16 cellular contexts compared by ENCODE assay signal in the genomic region with DNA sequence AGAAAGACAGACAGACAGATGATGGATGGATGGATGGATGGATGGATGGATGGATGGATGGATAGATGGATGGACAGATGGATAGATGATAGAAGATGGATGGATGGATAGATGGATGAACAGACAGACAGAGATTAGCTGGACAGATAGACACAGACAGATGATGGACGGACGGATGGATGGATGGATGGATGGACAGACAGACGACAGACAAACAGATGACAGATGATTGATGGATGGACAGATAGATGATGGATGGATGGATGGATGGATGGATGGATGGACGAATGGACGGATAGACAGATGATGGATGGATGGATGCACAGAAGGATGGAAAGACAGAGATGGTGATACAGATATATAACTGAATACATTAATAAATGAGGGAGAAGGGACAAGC.
DNase-seq lines count a peak whose midpoint lies in the region; ATAC-seq and TF ChIP-seq lines count a peak whose summit lies in the region.
"Had no signal": no experiment of that assay in that cellular context is flagged by ENCODE, and none has a peak within 500 bp of the region (broad histone marks: within the 10 kb centered on the region; RNA-seq: fewer than 3 reads in every experiment).

No MANE protein-coding gene starts in this region.

- H3K4me3 ChIP-seq in neural cell (ENCODE audit: low read length): no peak overlapping the region
- H3K4me3 ChIP-seq: BLaER1 had no signal

- no peaks in the 10 kb centered on the region for H3K79me2 ChIP-seq in neural cell (replicated peaks; ENCODE audit: insufficient read depth, low read length)

- no peaks in the 10 kb centered on the region for H3K9me3 ChIP-seq in neural cell (ENCODE audit: low read length)
- H3K9me3 ChIP-seq: BE2C, BLaER1, Caco-2 had no signal

- no peaks in the 10 kb centered on the region for H4K20me1 ChIP-seq in neural cell (ENCODE audit: insufficient read depth)
- H4K20me1 ChIP-seq: BLaER1 had no signal

- H2AFZ ChIP-seq in neural cell (ENCODE audit: low read depth, low read length): no peak overlapping the region

- no peaks in the 10 kb centered on the region for H3K27me3 ChIP-seq in neural cell (ENCODE audit: insufficient read depth, low read depth, low read length)
- H3K27me3 ChIP-seq: BE2C, BLaER1 had no signal

- no peaks in the 10 kb centered on the region for H3F3A ChIP-seq in neural cell (ENCODE audit: insufficient read depth, low read length, poor library complexity, severe bottlenecking)

- DNase-seq in HEK293T (ENCODE audit: extremely low spot score) (no peak), NCI-H1694 (lab: John Stamatoyannopoulos, UW) (no peak), cerebellar nuclear complex (lab: John Stamatoyannopoulos, UW) (no peak)
- DNase-seq: 8988T; ACHN; BE2C; C1 segment of cervical spinal cord; Caco-2; Calu3; CD4-positive, alpha-beta memory T cell; CD4-positive, CD25-positive, alpha-beta regulatory T cell; DMS79 treated with DMSO at 0.1 percent for 48 hours; GF-D8 had no signal

- H3K36me3 ChIP-seq in neural cell (ENCODE audit: insufficient read depth, low read length): no peaks in the 10 kb centered on the region
- H3K36me3 ChIP-seq: BE2C had no signal

- ATAC-seq in HG02884 (IDR thresholded peaks at IDR 0.05; ENCODE audit: unreplicated experiment): no peak

- no peak overlapping the region for H3K9ac ChIP-seq in neural cell (ENCODE audit: low read length)
- H3K9ac ChIP-seq: BLaER1 had no signal

- CTCF ChIA-PET in HEK293T (lab: Yijun Ruan, JAX): no interaction called here

- TF ChIP-seq CTCF in neural cell (IDR thresholded peaks at IDR 0.05; ENCODE audit: poor library complexity, severe bottlenecking): no peak

- H3K9me2 ChIP-seq in neural cell (ENCODE audit: insufficient read depth, low read length): no peaks in the 10 kb centered on the region

- POLR2A ChIA-PET in HEK293T (lab: Yijun Ruan, JAX): no interaction called here

- TF ChIP-seq EP300 in neural cell (conservative IDR thresholded peaks at IDR 0.05; ENCODE audit: poor library complexity, severe bottlenecking): peak; percentile 89

- H3K4me2 ChIP-seq in neural cell (ENCODE audit: low read length): no peak overlapping the region
- H3K4me2 ChIP-seq: BLaER1 had no signal

- no peak overlapping the region for H3K27ac ChIP-seq in neural cell (ENCODE audit: low read length)
- H3K27ac ChIP-seq: BLaER1 had no signal

- no peak for TF ChIP-seq RAD21 in neural cell (conservative IDR thresholded peaks at IDR 0.05)

TF ChIP-seq in HEK293T, 16 proteins besides CTCF, POLR2A, EP300 and RAD21:
- TF ChIP-seq FOXA1 (IDR thresholded peaks at IDR 0.05) (no peak), BHLHE40 (IDR thresholded peaks at IDR 0.05; ENCODE audit: borderline replicate concordance) (no peak), TARDBP (IDR thresholded peaks at IDR 0.05) (no peak), FOXK2 (IDR thresholded peaks at IDR 0.05) (no peak), FOXM1 (IDR thresholded peaks at IDR 0.05; ENCODE audit: borderline replicate concordance) (no peak)
- TF ChIP-seq, protein P1, sequence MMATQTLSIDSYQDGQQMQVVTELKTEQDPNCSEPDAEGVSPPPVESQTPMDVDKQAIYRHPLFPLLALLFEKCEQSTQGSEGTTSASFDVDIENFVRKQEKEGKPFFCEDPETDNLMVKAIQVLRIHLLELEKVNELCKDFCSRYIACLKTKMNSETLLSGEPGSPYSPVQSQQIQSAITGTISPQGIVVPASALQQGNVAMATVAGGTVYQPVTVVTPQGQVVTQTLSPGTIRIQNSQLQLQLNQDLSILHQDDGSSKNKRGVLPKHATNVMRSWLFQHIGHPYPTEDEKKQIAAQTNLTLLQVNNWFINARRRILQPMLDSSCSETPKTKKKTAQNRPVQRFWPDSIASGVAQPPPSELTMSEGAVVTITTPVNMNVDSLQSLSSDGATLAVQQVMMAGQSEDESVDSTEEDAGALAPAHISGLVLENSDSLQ (IDR thresholded peaks at IDR 0.05): peak; percentile 90

TF ChIP-seq in neural cell, 6 proteins besides CTCF, POLR2A, EP300 and RAD21:
- TF ChIP-seq MXI1 (conservative IDR thresholded peaks at IDR 0.05; ENCODE audit: poor library complexity, severe bottlenecking) (no peak), POLR2AphosphoS5 (IDR thresholded peaks at IDR 0.05) (peak; percentile 21), SMC3 (conservative IDR thresholded peaks at IDR 0.05; ENCODE audit: poor library complexity) (no peak), EZH2 (IDR thresholded peaks at IDR 0.05; ENCODE audit: borderline replicate concordance, insufficient read depth, low read length, poor library complexity, severe bottlenecking) (no peak), TAF1 (IDR thresholded peaks at IDR 0.05; ENCODE audit: low read depth) (no peak)
- TF ChIP-seq, protein P2, sequence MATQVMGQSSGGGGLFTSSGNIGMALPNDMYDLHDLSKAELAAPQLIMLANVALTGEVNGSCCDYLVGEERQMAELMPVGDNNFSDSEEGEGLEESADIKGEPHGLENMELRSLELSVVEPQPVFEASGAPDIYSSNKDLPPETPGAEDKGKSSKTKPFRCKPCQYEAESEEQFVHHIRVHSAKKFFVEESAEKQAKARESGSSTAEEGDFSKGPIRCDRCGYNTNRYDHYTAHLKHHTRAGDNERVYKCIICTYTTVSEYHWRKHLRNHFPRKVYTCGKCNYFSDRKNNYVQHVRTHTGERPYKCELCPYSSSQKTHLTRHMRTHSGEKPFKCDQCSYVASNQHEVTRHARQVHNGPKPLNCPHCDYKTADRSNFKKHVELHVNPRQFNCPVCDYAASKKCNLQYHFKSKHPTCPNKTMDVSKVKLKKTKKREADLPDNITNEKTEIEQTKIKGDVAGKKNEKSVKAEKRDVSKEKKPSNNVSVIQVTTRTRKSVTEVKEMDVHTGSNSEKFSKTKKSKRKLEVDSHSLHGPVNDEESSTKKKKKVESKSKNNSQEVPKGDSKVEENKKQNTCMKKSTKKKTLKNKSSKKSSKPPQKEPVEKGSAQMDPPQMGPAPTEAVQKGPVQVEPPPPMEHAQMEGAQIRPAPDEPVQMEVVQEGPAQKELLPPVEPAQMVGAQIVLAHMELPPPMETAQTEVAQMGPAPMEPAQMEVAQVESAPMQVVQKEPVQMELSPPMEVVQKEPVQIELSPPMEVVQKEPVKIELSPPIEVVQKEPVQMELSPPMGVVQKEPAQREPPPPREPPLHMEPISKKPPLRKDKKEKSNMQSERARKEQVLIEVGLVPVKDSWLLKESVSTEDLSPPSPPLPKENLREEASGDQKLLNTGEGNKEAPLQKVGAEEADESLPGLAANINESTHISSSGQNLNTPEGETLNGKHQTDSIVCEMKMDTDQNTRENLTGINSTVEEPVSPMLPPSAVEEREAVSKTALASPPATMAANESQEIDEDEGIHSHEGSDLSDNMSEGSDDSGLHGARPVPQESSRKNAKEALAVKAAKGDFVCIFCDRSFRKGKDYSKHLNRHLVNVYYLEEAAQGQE (IDR thresholded peaks at IDR 0.05; ENCODE audit: borderline replicate concordance): no peak
